16 cellular contexts compared by ENCODE assay signal in genomic region chr19:33676999-33677665, GRCh38. TPM values are rescaled to one million over a fixed set of nuclear protein-coding genes. Genes with fewer than 3 reads are reported as not detected.
DNase-seq lines count a peak whose midpoint lies in the region; ATAC-seq and TF ChIP-seq lines count a peak whose summit lies in the region.
"Had no signal": no experiment of that assay in that cellular context is flagged by ENCODE, and none has a peak within 500 bp of the region (broad histone marks: within the 10 kb centered on the region; RNA-seq: fewer than 3 reads in every experiment).

No MANE protein-coding gene starts in this region.

- no peak overlapping the region for H3K4me2 ChIP-seq in SK-N-SH

- TF ChIP-seq POLR2A in gastroesophageal sphincter (IDR thresholded peaks at IDR 0.05): no peak

- WGBS in SK-N-SH (ENCODE audit: low lambda C conversion rate): 2% methylated on average over 5 of the region's 7 CpGs
- WGBS in gastroesophageal sphincter (ENCODE audit: low coverage in 1 of 2), 2 donors: 38 to 58% methylated on average over 2 to 4 of the region's 7 CpGs

- H3K79me2 ChIP-seq in SK-N-SH (ENCODE audit: insufficient read depth): no peaks in the 10 kb centered on the region

- no peak overlapping the region for H3K27ac ChIP-seq in HEK293 (ENCODE audit: extremely low read depth, low read depth, low read length)
- H3K27ac ChIP-seq in SK-N-SH (ENCODE audit: low read depth in 2 of 2, low read length in 1 of 2): peak overlapping the region in 1 of 2 experiments; percentile 83; a peak in 2 of 4 replicates
- no peak overlapping the region for H3K27ac ChIP-seq in gastroesophageal sphincter
- H3K27ac ChIP-seq: C4-2B, GM23248, SK-N-MC had no signal

- TF ChIP-seq EP300 in SK-N-SH (IDR thresholded peaks at IDR 0.05; ENCODE audit: borderline replicate concordance in 1 of 2, low read depth in 1 of 2, low read length in 1 of 2) (peak in 1 of 2 experiments; percentile 79; a peak in 2 of 4 replicates), gastroesophageal sphincter (IDR thresholded peaks at IDR 0.05) (no peak)

- H3K9me2 ChIP-seq in SK-N-SH: no peaks in the 10 kb centered on the region

- H3K36me3 ChIP-seq in HEK293 (ENCODE audit: control insufficient read depth in 2 of 2, insufficient read depth in 1 of 2, low read length in 2 of 2): no peaks in the 10 kb centered on the region; a peak in 1 of 3 replicates
- no peaks in the 10 kb centered on the region for H3K36me3 ChIP-seq in SK-N-SH (replicated peaks in 1 of 2; ENCODE audit: control insufficient read depth in 1 of 2, insufficient read depth in 2 of 2, low read length in 1 of 2)
- no peaks in the 10 kb centered on the region for H3K36me3 ChIP-seq in gastroesophageal sphincter

- no peak; the same call in 1 of the 2 replicates for TF ChIP-seq RAD21 in SK-N-SH (IDR thresholded peaks at IDR 0.05; ENCODE audit: low read length)

- no peak for TF ChIP-seq CTCF in HEK293 (tag by site-specific recombination; IDR thresholded peaks at IDR 0.05)
- no peak for TF ChIP-seq CTCF in SK-N-SH (IDR thresholded peaks at IDR 0.05)
- no peak for TF ChIP-seq CTCF in gastroesophageal sphincter (IDR thresholded peaks at IDR 0.05)

- H4K20me1 ChIP-seq in SK-N-SH (ENCODE audit: insufficient read depth): no peaks in the 10 kb centered on the region

- DNase-seq in NCI-H1092 treated with DMSO at 0.1 percent for 48 hours (lab: John Stamatoyannopoulos, UW) (peak; percentile 30), NCI-H1092 (lab: John Stamatoyannopoulos, UW) (no peak), SK-N-SH (peak; percentile 86), posterior vena cava (ENCODE audit: low spot score) (peak; percentile 72), kidney tubule cell (ENCODE audit: low spot score) (no peak)
- DNase-seq in stimulated activated CD4-positive, alpha-beta T cell treated with anti-CD3 and anti-CD28 coated beads, Interleukin-15, amount 100 ng/mL, for 24 hours: no peak
- DNase-seq: GDM1, GM23248, NCI-H1436 treated with DMSO at 0.1 percent for 48 hours, NCI-H510A treated with DMSO at 0.1 percent for 48 hours had no signal

- no peak overlapping the region for H3K9ac ChIP-seq in SK-N-SH
- H3K9ac ChIP-seq: GM23248 had no signal

- intact Hi-C loops in posterior vena cava (cut with DNase I): no loop called here

- no peak overlapping the region for H2AFZ ChIP-seq in SK-N-SH (ENCODE audit: low read depth)
- H2AFZ ChIP-seq: GM23248 had no signal

- ATAC-seq in gastroesophageal sphincter: no peak

- H3K27me3 ChIP-seq in SK-N-SH (ENCODE audit: insufficient read depth) (no peaks in the 10 kb centered on the region), gastroesophageal sphincter (peaks cover 80% of the 10 kb centered on the region)

- H3K4me1 ChIP-seq in HEK293 (ENCODE audit: control insufficient read depth, insufficient read depth, low read length): no peaks in the 10 kb centered on the region
- peaks cover 0 to 59% of the 10 kb centered on the region in 2 experiments; a peak in 1 of 4 replicates for H3K4me1 ChIP-seq in SK-N-SH (ENCODE audit: control insufficient read depth in 1 of 2, insufficient read depth in 2 of 2, low read depth in 1 of 2, low read length in 1 of 2)
- no peaks in the 10 kb centered on the region for H3K4me1 ChIP-seq in gastroesophageal sphincter
- H3K4me1 ChIP-seq: Caco-2 had no signal

- no peaks in the 10 kb centered on the region for H3F3A ChIP-seq in SK-N-SH (replicated peaks; ENCODE audit: insufficient read depth)

- CTCF ChIA-PET in HEK293 (lab: Yijun Ruan, JAX): interaction anchor here (0.5 to 1.2 kb wide), 5 partner anchors 10 to 246 kb away, joined by 3 to 7 read pairs (median 3); no protein-coding TSS in a partner anchor
- CTCF ChIA-PET in SK-N-SH (lab: Yijun Ruan, JAX): interaction anchor here (1.6 to 2.3 kb wide), 4 partner anchors 74 to 261 kb away, joined by 4 to 11 read pairs (median 7); no protein-coding TSS in a partner anchor

- H3K9me3 ChIP-seq in HEK293 (ENCODE audit: control insufficient read depth, insufficient read depth, low read depth, low read length) (no peaks in the 10 kb centered on the region), SK-N-SH (no peaks in the 10 kb centered on the region), gastroesophageal sphincter (no peaks in the 10 kb centered on the region)
- H3K9me3 ChIP-seq: Caco-2 had no signal

- POLR2A ChIA-PET in HEK293 (lab: Yijun Ruan, JAX) (no interaction called here), SK-N-SH (lab: Yijun Ruan, JAX) (interaction anchor here (0.7 kb wide), 1 partner anchor 73 kb away, joined by 3 read pairs; no protein-coding TSS in a partner anchor)

- H3K4me3 ChIP-seq in HEK293 (ENCODE audit: low read depth, low read length) (no peak overlapping the region), SK-N-SH (ENCODE audit: low read depth in 2 of 2, low read length in 1 of 2) (no peak overlapping the region), gastroesophageal sphincter (no peak overlapping the region)
- H3K4me3 ChIP-seq: GM23248, SK-N-MC had no signal

TF ChIP-seq in HEK293, 187 proteins besides CTCF, POLR2A, EP300 and RAD21 (continues in another document):
- TF ChIP-seq KLF1 (tag by site-specific recombination; IDR thresholded peaks at IDR 0.05) (no peak), ZBTB44 (tag by site-specific recombination; IDR thresholded peaks at IDR 0.05) (no peak), ZNF843 (tag by site-specific recombination; IDR thresholded peaks at IDR 0.05) (no peak), BCL11B (tag by site-specific recombination; IDR thresholded peaks at IDR 0.05; ENCODE audit: low read depth) (no peak), KLF8 (tag by site-specific recombination; IDR thresholded peaks at IDR 0.05) (no peak), ZNF112 (tag by site-specific recombination; IDR thresholded peaks at IDR 0.05) (no peak), ZNF76 (tag by site-specific recombination; IDR thresholded peaks at IDR 0.05; ENCODE audit: borderline replicate concordance, low read depth) (no peak), ZNF132 (tag by site-specific recombination; IDR thresholded peaks at IDR 0.05; ENCODE audit: borderline replicate concordance) (no peak), KLF17 (tag by site-specific recombination; IDR thresholded peaks at IDR 0.05) (no peak)

TF ChIP-seq in SK-N-SH, 30 proteins besides CTCF, POLR2A, EP300 and RAD21:
- peak; percentile 82 for TF ChIP-seq GATA2 (CRISPR knock-in tag; IDR thresholded peaks at IDR 0.05)
- TF ChIP-seq GABPA (IDR thresholded peaks at IDR 0.05; ENCODE audit: low read depth): no peak
- no peak for TF ChIP-seq MEF2A (IDR thresholded peaks at IDR 0.05; ENCODE audit: borderline replicate concordance, low read depth)
- TF ChIP-seq CHD2 (IDR thresholded peaks at IDR 0.05; ENCODE audit: low read length, partially characterized antibody): peak; percentile 74
- TF ChIP-seq FOXJ3 (CRISPR knock-in tag; IDR thresholded peaks at IDR 0.05): peak; percentile 53
- peak; percentile 50; the same call in 1 of the 2 replicates for TF ChIP-seq MXI1 (IDR thresholded peaks at IDR 0.05; ENCODE audit: low read depth, low read length)
- peak; percentile 35; the same call in 1 of the 2 replicates for TF ChIP-seq TCF12 (IDR thresholded peaks at IDR 0.05)
- TF ChIP-seq RCOR1 (IDR thresholded peaks at IDR 0.05; ENCODE audit: low read length): peak; percentile 98
- TF ChIP-seq TAF1 (IDR thresholded peaks at IDR 0.05; ENCODE audit: borderline replicate concordance, low read depth, low read length): no peak
- TF ChIP-seq SMC3 (IDR thresholded peaks at IDR 0.05; ENCODE audit: low read depth, low read length): no peak
- TF ChIP-seq FOXM1 (IDR thresholded peaks at IDR 0.05; ENCODE audit: low read depth): no peak

RNA-seq across cellular contexts. Expression of gene CHST8, which starts 55.4 kb away (rescaled TPM):
- polyA plus RNA-seq in SK-N-SH (2012; rRNA removed): 0.05 and 0.45 TPM in 2 replicates
- polyA plus RNA-seq in SK-N-SH (2012; cell fraction: cytosol; rRNA removed): 0.23 and 0.80 TPM in 2 replicates
- polyA plus RNA-seq in SK-N-SH (2012; cell fraction: nucleus; rRNA removed): 0.19 and 0.47 TPM in 2 replicates
- total RNA-seq in posterior vena cava: 1 to 10 TPM in 1 of 2 donors, under 1 TPM in 1; 0.97 to 1.3 TPM
- under 1 TPM in 3 of 4 donors, not detected in 1; 0.16 to 0.66 (median 0.54) TPM for total RNA-seq in gastroesophageal sphincter
- total RNA-seq: A172, Caco-2 had no signal

Comparison
In these comparisons a context has a peak if more than half of its experiments do, and no peak if none do; other contexts are left out.
1. DNase-seq: peak in NCI-H1092 treated with DMSO at 0.1 percent for 48 hours (single experiment), SK-N-SH (single experiment) and posterior vena cava (single experiment); none in NCI-H1092 (single experiment), stimulated activated CD4-positive, alpha-beta T cell treated with anti-CD3 and anti-CD28 coated beads, Interleukin-15, amount 100 ng/mL, for 24 hours (single experiment) and kidney tubule cell (single experiment).